In the genomic region with DNA sequence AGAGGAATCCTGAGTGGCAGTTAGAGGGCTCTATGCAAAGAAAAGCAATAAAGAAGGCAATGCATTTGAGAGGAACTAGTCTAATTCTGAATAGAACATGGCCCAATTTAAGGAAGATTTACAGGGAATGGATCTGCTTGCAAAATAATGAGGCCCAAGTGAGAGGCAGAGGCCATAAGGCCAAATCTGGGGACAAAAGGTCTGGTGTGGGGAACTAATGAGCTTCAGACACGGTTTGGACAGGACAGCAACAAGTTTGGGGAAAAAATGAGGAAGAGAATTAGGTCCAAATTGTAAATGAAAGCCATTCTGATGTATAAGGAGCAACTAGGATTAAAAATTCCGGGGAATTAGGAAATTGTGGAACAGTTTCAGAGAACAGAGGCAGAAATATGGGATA, we compare ENCODE assay signal across 8 cellular contexts.
DNase-seq lines count a peak whose midpoint lies in the region; ATAC-seq and TF ChIP-seq lines count a peak whose summit lies in the region.

No MANE protein-coding gene starts in this region.

- no peaks in the 10 kb centered on the region for H3K9me3 Mint-ChIP-seq in activated CD4-positive, alpha-beta T cell treated with anti-CD3 and anti-CD28 coated beads, Interleukin-2, amount 10 ng/mL, durations not matched to agents 24 days and 14 days
- H3K9me3 Mint-ChIP-seq in activated naive CD8-positive, alpha-beta T cell treated with anti-CD3 and anti-CD28 coated beads, Interleukin-2, amount 50 U/mL, for 24 hours = no peaks in the 10 kb centered on the region

- no peaks in the 10 kb centered on the region for H3K27me3 ChIP-seq in layer of hippocampus (ENCODE audit: control insufficient read depth, insufficient read depth, low read length)

- DNase-seq in activated CD4-positive, alpha-beta T cell treated with anti-CD3 and anti-CD28 coated beads, Interleukin-2, amount 10 ng/mL, durations not matched to agents 24 days and 14 days = no peak
- DNase-seq in activated CD4-positive, alpha-beta T cell treated with anti-CD3 and anti-CD28 coated beads, Interleukin-2, amount 50 U/mL, for 48 hours = no peak
- no peak for DNase-seq in activated naive CD8-positive, alpha-beta T cell treated with anti-CD3 and anti-CD28 coated beads, Interleukin-2, amount 50 U/mL, for 24 hours
- DNase-seq in epidermal melanocyte (ENCODE audit: insufficient read length, low spot score) (no peak), glomerular visceral epithelial cell (ENCODE audit: extremely low spot score) (no peak), erythroblast (lab: John Stamatoyannopoulos, UW) (no peak)

- H3K4me3 Mint-ChIP-seq in activated CD4-positive, alpha-beta T cell treated with anti-CD3 and anti-CD28 coated beads, Interleukin-2, amount 10 ng/mL, durations not matched to agents 24 days and 14 days = peak overlapping the region; percentile 89
- peak overlapping the region; percentile 74 for H3K4me3 Mint-ChIP-seq in activated naive CD8-positive, alpha-beta T cell treated with anti-CD3 and anti-CD28 coated beads, Interleukin-2, amount 50 U/mL, for 24 hours

- no peaks in the 10 kb centered on the region for H3K27me3 Mint-ChIP-seq in activated CD4-positive, alpha-beta T cell treated with anti-CD3 and anti-CD28 coated beads, Interleukin-2, amount 10 ng/mL, durations not matched to agents 24 days and 14 days
- H3K27me3 Mint-ChIP-seq in activated naive CD8-positive, alpha-beta T cell treated with anti-CD3 and anti-CD28 coated beads, Interleukin-2, amount 50 U/mL, for 24 hours = no peaks in the 10 kb centered on the region

- H3K36me3 Mint-ChIP-seq in activated CD4-positive, alpha-beta T cell treated with anti-CD3 and anti-CD28 coated beads, Interleukin-2, amount 10 ng/mL, durations not matched to agents 24 days and 14 days (ENCODE audit: low read depth) = peaks cover 14% of the 10 kb centered on the region
- H3K36me3 Mint-ChIP-seq in activated naive CD8-positive, alpha-beta T cell treated with anti-CD3 and anti-CD28 coated beads, Interleukin-2, amount 50 U/mL, for 24 hours (ENCODE audit: low read depth) = no peaks in the 10 kb centered on the region

- intact Hi-C loops in activated CD4-positive, alpha-beta T cell treated with anti-CD3 and anti-CD28 coated beads, Interleukin-2, amount 10 ng/mL, durations not matched to agents 24 days and 14 days (cut with micrococcal nuclease) = loop anchor here (2.0 kb wide), 1 partner anchor 15 kb away; no protein-coding TSS in a partner anchor

- peaks cover 57% of the 10 kb centered on the region for H3K4me1 Mint-ChIP-seq in activated CD4-positive, alpha-beta T cell treated with anti-CD3 and anti-CD28 coated beads, Interleukin-2, amount 10 ng/mL, durations not matched to agents 24 days and 14 days
- H3K4me1 Mint-ChIP-seq in activated naive CD8-positive, alpha-beta T cell treated with anti-CD3 and anti-CD28 coated beads, Interleukin-2, amount 50 U/mL, for 24 hours = peaks cover 63% of the 10 kb centered on the region

- no peak for ATAC-seq in activated naive CD8-positive, alpha-beta T cell treated with anti-CD3 and anti-CD28 coated beads, Interleukin-2, amount 50 U/mL, for 24 hours

- no peak for TF ChIP-seq POLR2A in erythroblast (IDR thresholded peaks at IDR 0.05; ENCODE audit: low read length)

- H3K27ac Mint-ChIP-seq in activated CD4-positive, alpha-beta T cell treated with anti-CD3 and anti-CD28 coated beads, Interleukin-2, amount 10 ng/mL, durations not matched to agents 24 days and 14 days = peak overlapping the region; percentile 86
- H3K27ac Mint-ChIP-seq in activated naive CD8-positive, alpha-beta T cell treated with anti-CD3 and anti-CD28 coated beads, Interleukin-2, amount 50 U/mL, for 24 hours = no peak overlapping the region

- H3K27ac ChIP-seq in layer of hippocampus (ENCODE audit: low read depth, low read length) (peak overlapping the region; percentile 91), temporal lobe (ENCODE audit: low read depth, low read length) (peak overlapping the region; percentile 87)
